In the genomic region with DNA sequence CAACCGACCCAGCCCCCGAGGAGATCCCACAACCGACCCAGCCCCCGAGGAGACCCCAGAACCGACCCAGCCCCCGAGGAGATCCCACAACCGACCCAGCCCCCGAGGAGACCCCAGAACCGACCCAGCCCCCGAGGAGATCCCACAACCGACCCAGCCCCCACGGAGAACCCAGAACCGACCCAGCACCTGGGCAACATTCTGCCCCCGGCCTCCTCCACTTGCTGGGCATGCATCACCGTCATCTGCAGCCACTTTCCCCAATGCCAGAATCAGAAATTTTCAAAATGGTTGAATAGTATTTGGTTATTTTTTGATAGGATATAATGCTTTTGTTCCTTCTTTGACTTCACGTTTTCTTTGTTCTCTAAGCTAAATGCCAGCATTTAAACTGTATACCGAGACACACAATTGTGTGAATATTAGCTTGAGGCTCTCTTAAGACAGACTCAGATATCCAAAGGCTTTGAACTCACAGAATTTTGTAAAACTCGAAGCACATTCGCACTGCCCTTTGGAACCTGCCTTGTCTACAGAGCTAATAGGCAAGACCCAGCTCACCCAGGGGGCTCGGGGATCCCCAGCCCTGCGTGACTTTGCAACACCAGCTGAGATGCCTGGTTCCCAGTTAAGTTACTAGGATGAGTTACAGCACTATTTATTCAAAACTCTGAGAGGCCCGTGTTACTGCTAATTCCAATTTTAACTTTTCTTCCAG, we compare ENCODE assay signal across 12 cellular contexts. TPM values are rescaled to one million over a fixed set of nuclear protein-coding genes. Genes with fewer than 3 reads are reported as not detected.
DNase-seq lines count a peak whose midpoint lies in the region; ATAC-seq and TF ChIP-seq lines count a peak whose summit lies in the region.
"Had no signal": no experiment of that assay in that cellular context is flagged by ENCODE, and none has a peak within 500 bp of the region (broad histone marks: within the 10 kb centered on the region; RNA-seq: fewer than 3 reads in every experiment).

No MANE protein-coding gene starts in this region.

- no peak for TF ChIP-seq CTCF in type B pancreatic cell (conservative IDR thresholded peaks at IDR 0.05)

- H3K27me3 Mint-ChIP-seq in activated naive CD4-positive, alpha-beta T cell treated with anti-CD3 and anti-CD28 coated beads, Interleukin-2, amount 50 U/mL, for 24 hours, result no peaks in the 10 kb centered on the region
- peaks cover 21% of the 10 kb centered on the region for H3K27me3 Mint-ChIP-seq in type B pancreatic cell

- peak overlapping the region; percentile 78 for H3K4me3 Mint-ChIP-seq in activated naive CD4-positive, alpha-beta T cell treated with anti-CD3 and anti-CD28 coated beads, Interleukin-2, amount 50 U/mL, for 24 hours
- no peak overlapping the region for H3K4me3 Mint-ChIP-seq in type B pancreatic cell

- peak; percentile 53 for DNase-seq in cardiac septum (ENCODE audit: low spot score)
- no peak for DNase-seq in left cardiac atrium
- no peak for DNase-seq in type B pancreatic cell (ENCODE audit: extremely low spot score, unreplicated experiment)
- DNase-seq in dermis blood vessel endothelial cell, result no peak
- DNase-seq in G401 (ENCODE audit: low spot score), result no peak
- DNase-seq: amniotic stem cell, C1 segment of cervical spinal cord, left ventricle myocardium superior had no signal

- intact Hi-C loops in cardiac septum (cut with DNase I), result no loop called here
- intact Hi-C loops in left cardiac atrium (cut with DNase I), result no loop called here

- ATAC-seq in left cardiac atrium (no peak), HG03066 (IDR thresholded peaks at IDR 0.05; ENCODE audit: low read depth, unreplicated experiment) (peak; percentile 16), HG03439 (IDR thresholded peaks at IDR 0.05; ENCODE audit: unreplicated experiment) (no peak)

- in situ Hi-C loops in G401 (cut with HindIII; ENCODE audit: low sequenced_read_pairs), result no loop called here

- H3K36me3 Mint-ChIP-seq in activated naive CD4-positive, alpha-beta T cell treated with anti-CD3 and anti-CD28 coated beads, Interleukin-2, amount 50 U/mL, for 24 hours, result peaks cover 4% of the 10 kb centered on the region
- no peaks in the 10 kb centered on the region for H3K36me3 Mint-ChIP-seq in type B pancreatic cell

- no peaks in the 10 kb centered on the region for H3K9me3 Mint-ChIP-seq in activated naive CD4-positive, alpha-beta T cell treated with anti-CD3 and anti-CD28 coated beads, Interleukin-2, amount 50 U/mL, for 24 hours
- no peaks in the 10 kb centered on the region for H3K9me3 Mint-ChIP-seq in type B pancreatic cell

- peak overlapping the region; percentile 97 for H3K27ac Mint-ChIP-seq in activated naive CD4-positive, alpha-beta T cell treated with anti-CD3 and anti-CD28 coated beads, Interleukin-2, amount 50 U/mL, for 24 hours
- H3K27ac Mint-ChIP-seq in type B pancreatic cell, result no peak overlapping the region

- H3K4me1 Mint-ChIP-seq in activated naive CD4-positive, alpha-beta T cell treated with anti-CD3 and anti-CD28 coated beads, Interleukin-2, amount 50 U/mL, for 24 hours, result peaks cover 79% of the 10 kb centered on the region
- H3K4me1 Mint-ChIP-seq in type B pancreatic cell (ENCODE audit: unreplicated experiment), result peaks cover 8% of the 10 kb centered on the region

RNA-seq across cellular contexts. Expression of a gene that starts 15.5 kb away (rescaled TPM):
- total RNA-seq in cardiac septum, result 9.7 TPM
- total RNA-seq in left cardiac atrium, result 10 to 100 TPM; 19.9 to 20.1 TPM
- 1.9 and 9.3 TPM in 2 replicates for total RNA-seq in type B pancreatic cell (ENCODE audit: low replicate concordance)
- total RNA-seq in dermis blood vessel endothelial cell, result 35.4 and 51.4 TPM in 2 replicates
- 11.9 and 13.7 TPM in 2 replicates for total RNA-seq in G401 (2014; rRNA removed; shearing (Covaris generic))

RNA-seq across cellular contexts. Expression of a gene that starts 31.1 kb away (rescaled TPM):
- total RNA-seq in cardiac septum, result not detected
- total RNA-seq in left cardiac atrium, result not detected
- not detected in 2 replicates for total RNA-seq in type B pancreatic cell (ENCODE audit: low replicate concordance)
- not detected in 2 replicates for total RNA-seq in dermis blood vessel endothelial cell
- not detected in 2 replicates for total RNA-seq in G401 (2014; rRNA removed; shearing (Covaris generic))
- total RNA-seq: left ventricle myocardium superior, NCI-H460 had no signal
